Comparison of ENCODE assay signal across 8 cellular contexts in genomic region chr12:10613334-10614055, GRCh38. TPM values are rescaled to one million over a fixed set of nuclear protein-coding genes. Genes with fewer than 3 reads are reported as not detected.
DNase-seq lines count a peak whose midpoint lies in the region; ATAC-seq, FAIRE-seq and TF ChIP-seq lines count a peak whose summit lies in the region.

TSS of gene MAGOHB (minus strand) at chr12:10613609. CDS start at chr12:10613532, 77 bp downstream.

- H3K4me3 ChIP-seq in astrocyte of the cerebellum (ENCODE audit: low read depth, low read length) (peak within 1 kb of the TSS; percentile 64), rectal smooth muscle tissue (ENCODE audit: low read length) (peak within 1 kb of the TSS; percentile 96), aorta (ENCODE audit: low read length in 2 of 2) (peak within 1 kb of the TSS; percentile 73 to 93)

- intact Hi-C loops in aorta (cut with DNase I) = loop anchor here (1.0 to 10.0 kb wide), 4 partner anchors 111 to 871 kb away; partner anchors contain the start of gene YBX3 (in 2 of the 2)

- 0% methylated on average over 46 of the region's 46 CpGs for WGBS in aorta, 2 donors

- ATAC-seq in HG02981 (IDR thresholded peaks at IDR 0.05; ENCODE audit: unreplicated experiment) (peak; percentile 95), aorta (ENCODE audit: low FRiP score) (peak; percentile 99)

- H3K27me3 ChIP-seq in rectal smooth muscle tissue (ENCODE audit: control insufficient read depth, insufficient read depth, low read length) (no peaks in the 10 kb centered on the region), aorta (ENCODE audit: control insufficient read depth in 1 of 2, insufficient read depth in 2 of 2, low read length in 1 of 2) (no peaks in the 10 kb centered on the region)

- peak within 1 kb of the TSS; percentile 92 for H3K9ac ChIP-seq in rectal smooth muscle tissue (ENCODE audit: low read length)

- H3K27ac ChIP-seq in rectal smooth muscle tissue (ENCODE audit: low read depth, low read length) = peak within 1 kb of the TSS; percentile 89
- H3K27ac ChIP-seq in aorta (ENCODE audit: low read depth in 1 of 2, low read length in 2 of 2) = peak within 1 kb of the TSS; percentile 9 to 24

- in situ Hi-C loops in astrocyte of the cerebellum (cut with HindIII; ENCODE audit: low sequenced_read_pairs) = no loop called here

- TF ChIP-seq CTCF in astrocyte of the cerebellum (IDR thresholded peaks at IDR 0.05; ENCODE audit: low read depth, low read length, missing control alignments) = no peak

- DNase-seq in GM18507 (ENCODE audit: extremely low spot score, insufficient read length, low read depth) (peak; percentile 89), NCI-H2029 treated with DMSO at 0.1 percent for 48 hours (lab: John Stamatoyannopoulos, UW) (peak; percentile 82), T-helper 9 cell (peak; percentile 100), astrocyte of the cerebellum (ENCODE audit: low read depth) (peak; percentile 93), hepatic stellate cell (ENCODE audit: low spot score) (peak; percentile 82), aorta (peak; percentile 97 to 99)

- H3K9me3 ChIP-seq in aorta (ENCODE audit: control insufficient read depth, low read length) = no peaks in the 10 kb centered on the region

- H3K36me3 ChIP-seq in rectal smooth muscle tissue (ENCODE audit: control insufficient read depth, insufficient read depth, low read length) (no peaks in the 10 kb centered on the region), aorta (ENCODE audit: control insufficient read depth in 1 of 2, insufficient read depth in 2 of 2, low read length in 1 of 2) (no peaks in the 10 kb centered on the region)

- H3K4me1 ChIP-seq in rectal smooth muscle tissue (ENCODE audit: control insufficient read depth, insufficient read depth, low read length) (peaks cover 9% of the 10 kb centered on the region), aorta (ENCODE audit: control insufficient read depth in 1 of 2, insufficient read depth in 2 of 2, low read length in 2 of 2) (peaks cover 0 to 3% of the 10 kb centered on the region in 2 donors)

- peak; percentile 98 for FAIRE-seq in GM18507 (lab: Jason Lieb, UNC)

RNA-seq across cellular contexts. Expression of gene MAGOHB, which starts in this region (rescaled TPM):
- total RNA-seq in aorta = 10 to 100 TPM; 13.6 to 18.1 TPM
- 10 to 100 TPM; 16.4 to 27.4 TPM for polyA plus RNA-seq in aorta

Comparison
In these comparisons a context has a peak if more than half of its experiments do, and no peak if none do; other contexts are left out.
1. Peak in every context shown above with its lines: DNase-seq, ATAC-seq, H3K4me3 ChIP-seq and H3K27ac ChIP-seq.